2 cellular contexts compared by ENCODE assay signal in the genomic region with DNA sequence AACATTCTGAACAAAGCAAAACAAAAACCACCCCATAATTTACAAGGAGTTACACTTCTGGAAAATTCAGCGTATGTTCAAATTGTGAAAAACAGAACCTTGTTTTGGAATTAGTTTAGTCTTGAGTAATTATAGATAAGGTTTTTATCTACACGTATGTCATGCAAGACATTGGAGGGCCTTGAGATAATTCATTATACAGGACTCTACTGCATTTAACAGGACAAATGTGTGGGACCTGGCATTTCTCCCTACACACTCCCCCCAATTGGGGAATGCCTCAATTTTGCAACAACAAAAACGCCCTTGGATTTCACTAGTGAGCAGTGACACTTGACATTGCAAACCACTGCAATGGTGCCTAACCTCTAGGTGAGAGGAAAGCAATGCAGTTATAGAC.
TF ChIP-seq lines count a peak whose summit lies in the region.

No MANE protein-coding gene starts in this region.

TF ChIP-seq in SK-N-SH, 30 proteins besides CTCF, POLR2A, EP300 and RAD21 (continued from another document):
- TF ChIP-seq USF2 (IDR thresholded peaks at IDR 0.05; ENCODE audit: borderline replicate concordance, low read depth, low read length) (no peak), GATA2 (CRISPR knock-in tag; IDR thresholded peaks at IDR 0.05) (peak; percentile 38; the same call in 1 of the 2 replicates)

TF ChIP-seq in SK-N-SH treated with all-trans-retinoic acid at 6 μM for 48 hours, 23 proteins besides CTCF, POLR2A, EP300 and RAD21 (continued from another document):
- TF ChIP-seq, protein P1, sequence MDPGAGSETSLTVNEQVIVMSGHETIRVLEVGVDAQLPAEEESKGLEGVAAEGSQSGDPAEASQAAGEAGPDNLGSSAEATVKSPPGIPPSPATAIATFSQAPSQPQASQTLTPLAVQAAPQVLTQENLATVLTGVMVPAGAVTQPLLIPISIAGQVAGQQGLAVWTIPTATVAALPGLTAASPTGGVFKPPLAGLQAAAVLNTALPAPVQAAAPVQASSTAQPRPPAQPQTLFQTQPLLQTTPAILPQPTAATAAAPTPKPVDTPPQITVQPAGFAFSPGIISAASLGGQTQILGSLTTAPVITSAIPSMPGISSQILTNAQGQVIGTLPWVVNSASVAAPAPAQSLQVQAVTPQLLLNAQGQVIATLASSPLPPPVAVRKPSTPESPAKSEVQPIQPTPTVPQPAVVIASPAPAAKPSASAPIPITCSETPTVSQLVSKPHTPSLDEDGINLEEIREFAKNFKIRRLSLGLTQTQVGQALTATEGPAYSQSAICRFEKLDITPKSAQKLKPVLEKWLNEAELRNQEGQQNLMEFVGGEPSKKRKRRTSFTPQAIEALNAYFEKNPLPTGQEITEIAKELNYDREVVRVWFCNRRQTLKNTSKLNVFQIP (CRISPR knock-in tag; IDR thresholded peaks at IDR 0.05; ENCODE audit: borderline replicate concordance, low read depth), result no peak
- TF ChIP-seq RARB (CRISPR knock-in tag; IDR thresholded peaks at IDR 0.05), result no peak
- no peak for TF ChIP-seq ISL1 (CRISPR knock-in tag; IDR thresholded peaks at IDR 0.05)
- TF ChIP-seq, protein P2, sequence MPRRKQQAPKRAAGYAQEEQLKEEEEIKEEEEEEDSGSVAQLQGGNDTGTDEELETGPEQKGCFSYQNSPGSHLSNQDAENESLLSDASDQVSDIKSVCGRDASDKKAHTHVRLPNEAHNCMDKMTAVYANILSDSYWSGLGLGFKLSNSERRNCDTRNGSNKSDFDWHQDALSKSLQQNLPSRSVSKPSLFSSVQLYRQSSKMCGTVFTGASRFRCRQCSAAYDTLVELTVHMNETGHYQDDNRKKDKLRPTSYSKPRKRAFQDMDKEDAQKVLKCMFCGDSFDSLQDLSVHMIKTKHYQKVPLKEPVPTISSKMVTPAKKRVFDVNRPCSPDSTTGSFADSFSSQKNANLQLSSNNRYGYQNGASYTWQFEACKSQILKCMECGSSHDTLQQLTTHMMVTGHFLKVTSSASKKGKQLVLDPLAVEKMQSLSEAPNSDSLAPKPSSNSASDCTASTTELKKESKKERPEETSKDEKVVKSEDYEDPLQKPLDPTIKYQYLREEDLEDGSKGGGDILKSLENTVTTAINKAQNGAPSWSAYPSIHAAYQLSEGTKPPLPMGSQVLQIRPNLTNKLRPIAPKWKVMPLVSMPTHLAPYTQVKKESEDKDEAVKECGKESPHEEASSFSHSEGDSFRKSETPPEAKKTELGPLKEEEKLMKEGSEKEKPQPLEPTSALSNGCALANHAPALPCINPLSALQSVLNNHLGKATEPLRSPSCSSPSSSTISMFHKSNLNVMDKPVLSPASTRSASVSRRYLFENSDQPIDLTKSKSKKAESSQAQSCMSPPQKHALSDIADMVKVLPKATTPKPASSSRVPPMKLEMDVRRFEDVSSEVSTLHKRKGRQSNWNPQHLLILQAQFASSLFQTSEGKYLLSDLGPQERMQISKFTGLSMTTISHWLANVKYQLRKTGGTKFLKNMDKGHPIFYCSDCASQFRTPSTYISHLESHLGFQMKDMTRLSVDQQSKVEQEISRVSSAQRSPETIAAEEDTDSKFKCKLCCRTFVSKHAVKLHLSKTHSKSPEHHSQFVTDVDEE (CRISPR knock-in tag; IDR thresholded peaks at IDR 0.05), result no peak
- TF ChIP-seq ZC3H10 (CRISPR knock-in tag; IDR thresholded peaks at IDR 0.05), result no peak
- no peak for TF ChIP-seq PPARA (CRISPR knock-in tag; IDR thresholded peaks at IDR 0.05; ENCODE audit: borderline replicate concordance)
- TF ChIP-seq ZNF70 (CRISPR knock-in tag; IDR thresholded peaks at IDR 0.05), result no peak
- TF ChIP-seq SNAI2 (CRISPR knock-in tag; IDR thresholded peaks at IDR 0.05), result no peak
- no peak; the same call in 1 of the 2 replicates for TF ChIP-seq TCF4 (CRISPR knock-in tag; IDR thresholded peaks at IDR 0.05; ENCODE audit: borderline replicate concordance)
- TF ChIP-seq CREB5 (CRISPR knock-in tag; IDR thresholded peaks at IDR 0.05; ENCODE audit: low read depth), result no peak
- no peak for TF ChIP-seq ESRRG (CRISPR knock-in tag; IDR thresholded peaks at IDR 0.05)
